In genomic region chr19:17389957-17390664, GRCh38 we compare ENCODE assay signal across 8 cellular contexts.
DNase-seq lines count a peak whose midpoint lies in the region; ATAC-seq and TF ChIP-seq lines count a peak whose summit lies in the region.

No MANE protein-coding gene starts in this region.

- TF ChIP-seq CTCF in AG10803 (conservative IDR thresholded peaks at IDR 0.05; ENCODE audit: low read length) (no peak; the same call in 1 of the 2 replicates), Loucy (conservative IDR thresholded peaks at IDR 0.05; ENCODE audit: low read length) (no peak)

- DNase-seq in AG10803 (ENCODE audit: low read depth) (no peak), NCI-H446 treated with DMSO at 0.1 percent for 48 hours (lab: John Stamatoyannopoulos, UW) (no peak), NCI-H1105 (lab: John Stamatoyannopoulos, UW) (no peak)
- no peak for DNase-seq in central memory CD8-positive, alpha-beta T cell (ENCODE audit: low spot score in 2 of 2)

- no peaks in the 10 kb centered on the region for H3K27me3 Mint-ChIP-seq in central memory CD8-positive, alpha-beta T cell

- H3K27me3 ChIP-seq in Loucy (ENCODE audit: insufficient read depth, low read length, poor library complexity, severe bottlenecking) (no peaks in the 10 kb centered on the region), muscle layer of colon (ENCODE audit: control insufficient read depth in 1 of 2, insufficient read depth in 2 of 2, low read length in 2 of 2) (peaks cover 9 to 26% of the 10 kb centered on the region in 2 donors)

- no peaks in the 10 kb centered on the region for H3K9me3 Mint-ChIP-seq in central memory CD8-positive, alpha-beta T cell

- no peaks in the 10 kb centered on the region for H3K79me2 ChIP-seq in Loucy (ENCODE audit: insufficient read depth, low read length)

- H3K9me3 ChIP-seq in Loucy (ENCODE audit: insufficient read depth, low read depth, low read length) (no peaks in the 10 kb centered on the region), muscle layer of colon (ENCODE audit: low read length) (no peaks in the 10 kb centered on the region)

- peak overlapping the region; percentile 84 for H3K4me3 Mint-ChIP-seq in central memory CD8-positive, alpha-beta T cell

- H2AFZ ChIP-seq in Loucy (ENCODE audit: low read length) = no peak overlapping the region; the same call in 1 of the 2 replicates

- no peak overlapping the region for H3K27ac ChIP-seq in muscle layer of colon (ENCODE audit: low read depth, low read length)

- ATAC-seq in central memory CD8-positive, alpha-beta T cell (replicated peaks; ENCODE audit: extremely low read depth, poor library complexity, severe bottlenecking) = no peak
- ATAC-seq in GM21381 (IDR thresholded peaks at IDR 0.05; ENCODE audit: unreplicated experiment) (no peak), HG02981 (IDR thresholded peaks at IDR 0.05; ENCODE audit: unreplicated experiment) (no peak)

- H3K27ac Mint-ChIP-seq in central memory CD8-positive, alpha-beta T cell (ENCODE audit: low read depth) = peak overlapping the region; percentile 33

- H3K9ac ChIP-seq in Loucy (ENCODE audit: low read depth, low read length, poor library complexity, severe bottlenecking) (no peak overlapping the region), muscle layer of colon (ENCODE audit: low read length) (no peak overlapping the region)

- no peaks in the 10 kb centered on the region for H3K36me3 ChIP-seq in Loucy (ENCODE audit: insufficient read depth, low read length)
- no peaks in the 10 kb centered on the region for H3K36me3 ChIP-seq in muscle layer of colon (ENCODE audit: insufficient read depth, low read length)

- no peaks in the 10 kb centered on the region for H4K20me1 ChIP-seq in Loucy (ENCODE audit: insufficient read depth, low read length, poor library complexity, severe bottlenecking)

- H3K4me1 Mint-ChIP-seq in central memory CD8-positive, alpha-beta T cell = peaks cover 13% of the 10 kb centered on the region

- H3K4me1 ChIP-seq in Loucy (ENCODE audit: insufficient read depth, low read length, poor library complexity, severe bottlenecking) (peaks cover 6% of the 10 kb centered on the region), muscle layer of colon (ENCODE audit: insufficient read depth, low read length) (peaks cover 6% of the 10 kb centered on the region)

- H3K9me2 ChIP-seq in Loucy (replicated peaks; ENCODE audit: low read depth, low read length) = no peaks in the 10 kb centered on the region

- no peaks in the 10 kb centered on the region for H3F3A ChIP-seq in Loucy (ENCODE audit: low read depth)

- H3K36me3 Mint-ChIP-seq in central memory CD8-positive, alpha-beta T cell (ENCODE audit: insufficient read depth) = peaks cover 8% of the 10 kb centered on the region

- peak overlapping the region; percentile 70 for H3K4me3 ChIP-seq in AG10803 (ENCODE audit: low read length)
- no peak overlapping the region for H3K4me3 ChIP-seq in Loucy (ENCODE audit: low read length, poor library complexity, severe bottlenecking)
- peak overlapping the region; percentile 20 to 21 for H3K4me3 ChIP-seq in muscle layer of colon (ENCODE audit: low read depth in 1 of 2, low read length in 2 of 2)

- H3K4me2 ChIP-seq in Loucy (ENCODE audit: low read depth, low read length, poor library complexity, severe bottlenecking) = peak overlapping the region; percentile 95
